Comparison of ENCODE assay signal across 13 cellular contexts in the genomic region with DNA sequence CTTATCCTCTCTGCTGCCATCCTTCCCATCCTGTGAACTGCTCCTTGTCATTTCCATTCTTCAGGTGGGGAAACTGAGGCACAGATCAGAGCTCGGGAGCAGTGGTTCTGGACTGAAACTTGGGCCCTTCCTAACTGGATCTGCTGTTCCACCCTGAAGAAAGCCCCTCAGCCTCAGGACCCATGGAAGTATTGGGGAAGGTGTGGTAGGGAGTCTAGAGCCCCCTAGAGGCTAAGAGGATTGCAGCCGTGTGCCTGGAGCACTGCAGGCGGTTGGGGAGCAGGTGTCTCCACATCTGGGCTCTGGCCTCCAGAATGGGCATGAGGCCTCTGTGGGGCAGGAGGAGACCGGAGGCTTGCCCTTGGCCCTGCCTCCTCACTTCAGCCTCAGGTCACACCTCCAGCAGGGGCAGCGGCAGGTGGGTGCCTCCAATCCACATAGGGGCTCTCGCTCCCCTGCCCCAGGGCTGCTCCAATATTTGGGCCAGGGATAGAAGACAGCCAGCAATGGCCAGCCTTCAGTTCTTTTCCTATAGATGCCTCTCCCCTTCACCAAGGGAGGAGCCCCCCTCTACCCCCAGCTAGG. TPM values are rescaled to one million over a fixed set of nuclear protein-coding genes. Genes with fewer than 3 reads are reported as not detected.
DNase-seq lines count a peak whose midpoint lies in the region; ATAC-seq and TF ChIP-seq lines count a peak whose summit lies in the region.
"Had no signal": no experiment of that assay in that cellular context is flagged by ENCODE, and none has a peak within 500 bp of the region (broad histone marks: within the 10 kb centered on the region; RNA-seq: fewer than 3 reads in every experiment).

No MANE protein-coding gene starts in this region.

- H3K9me3 ChIP-seq in AG04450 (ENCODE audit: control insufficient read depth, insufficient read depth, low read length): 0 out of 2 replicates have a peak, but pooled peaks cover 3% of the 10 kb centered on the region

- H3K27me3 ChIP-seq in AG04450 (ENCODE audit: control insufficient read depth, insufficient read depth, low read length): peaks cover 49% of the 10 kb centered on the region

- H3K27ac ChIP-seq in AG04450 (ENCODE audit: low read depth, low read length) (no peak overlapping the region), RWPE1 (no peak overlapping the region)

- TF ChIP-seq CTCF in AG04450 (IDR thresholded peaks at IDR 0.05; ENCODE audit: low read depth, low read length): peak; percentile 39
- TF ChIP-seq CTCF in GM12873 (IDR thresholded peaks at IDR 0.05; ENCODE audit: insufficient read depth, low read depth, low read length, missing control alignments): peak; percentile 77
- TF ChIP-seq CTCF in RWPE1 (conservative IDR thresholded peaks at IDR 0.05; ENCODE audit: low read depth): peak; percentile 21; the same call in 1 of the 2 replicates
- TF ChIP-seq CTCF in fibroblast of pulmonary artery (IDR thresholded peaks at IDR 0.05; ENCODE audit: low read length, missing control alignments): peak; percentile 43
- TF ChIP-seq CTCF in natural killer cell (IDR thresholded peaks at IDR 0.05): no peak

- ATAC-seq in natural killer cell (no peak), HG02763 (IDR thresholded peaks at IDR 0.05; ENCODE audit: unreplicated experiment) (no peak), GM21825 (IDR thresholded peaks at IDR 0.05; ENCODE audit: unreplicated experiment) (no peak)

- H3K4me3 Mint-ChIP-seq in natural killer cell: no peak overlapping the region
- no peak overlapping the region for H3K4me3 Mint-ChIP-seq in activated CD4-positive, alpha-beta memory T cell treated with anti-CD3 and anti-CD28 coated beads, Interleukin-2, amount 10 ng/mL, durations not matched to agents 7 days and 5 days
- H3K4me3 Mint-ChIP-seq: central memory CD8-positive, alpha-beta T cell; natural killer cell treated with Interleukin-12 subunit alpha and Interleukin-12 subunit beta and Interleukin-15 and Interleukin-18, amount 100 ng/mL, for 72 hours had no signal

- intact Hi-C loops in natural killer cell (cut with micrococcal nuclease): no loop called here

- peaks cover 15 to 35% of the 10 kb centered on the region in 2 donors for H3K27me3 Mint-ChIP-seq in natural killer cell (ENCODE audit: low read depth in 2 of 2)
- H3K27me3 Mint-ChIP-seq in activated CD4-positive, alpha-beta memory T cell treated with anti-CD3 and anti-CD28 coated beads, Interleukin-2, amount 10 ng/mL, durations not matched to agents 7 days and 5 days: peaks cover 25% of the 10 kb centered on the region

- CTCF ChIA-PET in AG04450 (lab: Charles Lee): interaction anchor here (1.5 kb wide), 1 partner anchor 59 kb away, joined by 3 read pairs; no protein-coding TSS in a partner anchor
- CTCF ChIA-PET in RWPE1 (lab: Yijun Ruan, JAX): interaction anchor here (0.6 to 1.4 kb wide), 4 partner anchors 13 to 502 kb away, joined by 3 to 5 read pairs (median 4); no protein-coding TSS in a partner anchor
- CTCF ChIA-PET in activated CD4-positive, alpha-beta memory T cell treated with anti-CD3 and anti-CD28 coated beads, Interleukin-2, amount 10 ng/mL, durations not matched to agents 7 days and 5 days (lab: Charles Lee): no interaction called here

- no peaks in the 10 kb centered on the region for H3K36me3 Mint-ChIP-seq in natural killer cell
- no peaks in the 10 kb centered on the region for H3K36me3 Mint-ChIP-seq in activated CD4-positive, alpha-beta memory T cell treated with anti-CD3 and anti-CD28 coated beads, Interleukin-2, amount 10 ng/mL, durations not matched to agents 7 days and 5 days (ENCODE audit: low read depth)
- H3K36me3 Mint-ChIP-seq: natural killer cell treated with Interleukin-12 subunit alpha and Interleukin-12 subunit beta and Interleukin-15 and Interleukin-18, amount 100 ng/mL, for 72 hours had no signal

- DNase-seq in AG04450 (ENCODE audit: low read depth, low spot score): no peak
- DNase-seq in RWPE1 (ENCODE audit: low spot score): no peak
- no peak for DNase-seq in fibroblast of pulmonary artery (ENCODE audit: low read depth)
- no peak for DNase-seq in natural killer cell
- DNase-seq in activated CD4-positive, alpha-beta memory T cell treated with anti-CD3 and anti-CD28 coated beads, Interleukin-2, amount 10 ng/mL, durations not matched to agents 7 days and 5 days: no peak
- DNase-seq: DMS79, MV-4-11 had no signal

- H3K4me3 ChIP-seq in AG04450 (ENCODE audit: low read depth, low read length): no peak overlapping the region
- no peak overlapping the region for H3K4me3 ChIP-seq in fibroblast of pulmonary artery (replicated peaks; ENCODE audit: low read depth, low read length)

- POLR2A ChIA-PET in AG04450 (lab: Yijun Ruan, JAX): no interaction called here
- POLR2A ChIA-PET in RWPE1 (lab: Yijun Ruan, JAX; ENCODE audit: low non-redundant PET): no interaction called here
- POLR2A ChIA-PET in activated CD4-positive, alpha-beta memory T cell treated with anti-CD3 and anti-CD28 coated beads, Interleukin-2, amount 10 ng/mL, durations not matched to agents 7 days and 5 days (lab: Charles Lee): no interaction called here

- H3K4me1 Mint-ChIP-seq in natural killer cell: peaks cover 0 to 2% of the 10 kb centered on the region in 2 donors
- no peaks in the 10 kb centered on the region for H3K4me1 Mint-ChIP-seq in activated CD4-positive, alpha-beta memory T cell treated with anti-CD3 and anti-CD28 coated beads, Interleukin-2, amount 10 ng/mL, durations not matched to agents 7 days and 5 days
- H3K4me1 Mint-ChIP-seq: central memory CD8-positive, alpha-beta T cell had no signal

- H3K27ac Mint-ChIP-seq in natural killer cell: no peak overlapping the region
- H3K27ac Mint-ChIP-seq in activated CD4-positive, alpha-beta memory T cell treated with anti-CD3 and anti-CD28 coated beads, Interleukin-2, amount 10 ng/mL, durations not matched to agents 7 days and 5 days: no peak overlapping the region
- H3K27ac Mint-ChIP-seq: natural killer cell treated with Interleukin-12 subunit alpha and Interleukin-12 subunit beta and Interleukin-15 and Interleukin-18, amount 100 ng/mL, for 72 hours had no signal

- no peaks in the 10 kb centered on the region for H3K9me3 Mint-ChIP-seq in natural killer cell
- H3K9me3 Mint-ChIP-seq in activated CD4-positive, alpha-beta memory T cell treated with anti-CD3 and anti-CD28 coated beads, Interleukin-2, amount 10 ng/mL, durations not matched to agents 7 days and 5 days: no peaks in the 10 kb centered on the region
- H3K9me3 Mint-ChIP-seq: central memory CD8-positive, alpha-beta T cell; natural killer cell treated with Interleukin-12 subunit alpha and Interleukin-12 subunit beta and Interleukin-15 and Interleukin-18, amount 100 ng/mL, for 72 hours had no signal

RNA-seq across cellular contexts. Expression of gene DNAJB8, which starts 28.1 kb away (rescaled TPM):
- not detected in 2 replicates for polyA plus RNA-seq in AG04450 (2011; rRNA removed)
- not detected in 2 replicates for polyA minus RNA-seq in AG04450 (2011; rRNA and poly(A)+ RNA removed)
- total RNA-seq in natural killer cell: not detected
- total RNA-seq in activated CD4-positive, alpha-beta memory T cell treated with anti-CD3 and anti-CD28 coated beads, Interleukin-2, amount 10 ng/mL, durations not matched to agents 7 days and 5 days: not detected
- total RNA-seq: natural killer cell treated with Interleukin-12 subunit alpha and Interleukin-12 subunit beta and Interleukin-15 and Interleukin-18, amount 100 ng/mL, for 72 hours; urinary bladder had no signal
- polyA plus RNA-seq: urinary bladder had no signal

RNA-seq across cellular contexts. Expression of gene GATA2, which starts 54.4 kb away (rescaled TPM):
- polyA plus RNA-seq in AG04450 (2011; rRNA removed): 4.8 and 6.1 TPM in 2 replicates
- 4.2 and 4.9 TPM in 2 replicates for polyA minus RNA-seq in AG04450 (2011; rRNA and poly(A)+ RNA removed)
- 100 to 1,000 TPM in 1 of 3 donors, 1 to 10 TPM in 1, under 1 TPM in 1; 0.92 to 225 (median 8.4) TPM for total RNA-seq in natural killer cell
- total RNA-seq in activated CD4-positive, alpha-beta memory T cell treated with anti-CD3 and anti-CD28 coated beads, Interleukin-2, amount 10 ng/mL, durations not matched to agents 7 days and 5 days: under 1 TPM; 0.08 to 0.23 TPM
